ENCODE assay signal across 1 cellular context in genomic region chr12:93518725-93519124, GRCh38.
TF ChIP-seq lines count a peak whose summit lies in the region.

No MANE protein-coding gene starts in this region.

TF ChIP-seq in GM23338, 12 proteins besides CTCF, POLR2A, EP300 and RAD21 (continued from another document):
- no peak for TF ChIP-seq CREB1 (CRISPR knock-in tag; IDR thresholded peaks at IDR 0.05; ENCODE audit: low read depth)
TF ChIP-seq in GM23338: peak in this region for 0.
